1 cellular context compared by ENCODE assay signal in the genomic region with DNA sequence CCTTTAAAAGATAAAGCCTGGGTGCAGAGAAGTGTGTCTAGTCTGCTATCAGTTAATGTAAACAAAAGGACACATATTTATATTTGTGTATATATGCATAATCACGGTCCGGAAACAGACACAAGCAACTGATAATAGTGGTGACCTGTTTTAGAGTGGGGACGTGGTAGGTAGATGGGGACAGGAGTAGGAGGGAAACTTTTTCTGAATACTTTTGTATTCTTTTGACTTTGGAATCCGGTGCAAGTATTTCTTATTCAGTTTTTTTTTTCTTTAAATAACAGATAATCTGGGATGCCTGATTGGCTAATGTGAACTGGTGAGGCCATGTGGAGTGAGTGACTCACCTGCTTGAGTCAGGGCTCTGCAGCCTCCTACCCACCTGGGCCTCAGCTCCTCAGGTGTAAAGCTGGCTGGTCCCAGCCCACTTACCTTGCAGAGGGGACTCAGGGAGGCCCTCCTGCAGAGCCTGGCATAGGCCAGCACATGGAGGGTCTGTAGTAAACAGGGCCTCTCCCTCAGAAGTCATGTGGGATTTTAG.
A peak's percentile ranks its signal among the peaks of the same experiment; 100 is the strongest.
TF ChIP-seq lines count a peak whose summit lies in the region.

No MANE protein-coding gene starts in this region.

TF ChIP-seq in K562, 482 proteins besides CTCF, POLR2A, EP300 and RAD21 (continued from another document and continues in another):
- TF ChIP-seq, protein P1, sequence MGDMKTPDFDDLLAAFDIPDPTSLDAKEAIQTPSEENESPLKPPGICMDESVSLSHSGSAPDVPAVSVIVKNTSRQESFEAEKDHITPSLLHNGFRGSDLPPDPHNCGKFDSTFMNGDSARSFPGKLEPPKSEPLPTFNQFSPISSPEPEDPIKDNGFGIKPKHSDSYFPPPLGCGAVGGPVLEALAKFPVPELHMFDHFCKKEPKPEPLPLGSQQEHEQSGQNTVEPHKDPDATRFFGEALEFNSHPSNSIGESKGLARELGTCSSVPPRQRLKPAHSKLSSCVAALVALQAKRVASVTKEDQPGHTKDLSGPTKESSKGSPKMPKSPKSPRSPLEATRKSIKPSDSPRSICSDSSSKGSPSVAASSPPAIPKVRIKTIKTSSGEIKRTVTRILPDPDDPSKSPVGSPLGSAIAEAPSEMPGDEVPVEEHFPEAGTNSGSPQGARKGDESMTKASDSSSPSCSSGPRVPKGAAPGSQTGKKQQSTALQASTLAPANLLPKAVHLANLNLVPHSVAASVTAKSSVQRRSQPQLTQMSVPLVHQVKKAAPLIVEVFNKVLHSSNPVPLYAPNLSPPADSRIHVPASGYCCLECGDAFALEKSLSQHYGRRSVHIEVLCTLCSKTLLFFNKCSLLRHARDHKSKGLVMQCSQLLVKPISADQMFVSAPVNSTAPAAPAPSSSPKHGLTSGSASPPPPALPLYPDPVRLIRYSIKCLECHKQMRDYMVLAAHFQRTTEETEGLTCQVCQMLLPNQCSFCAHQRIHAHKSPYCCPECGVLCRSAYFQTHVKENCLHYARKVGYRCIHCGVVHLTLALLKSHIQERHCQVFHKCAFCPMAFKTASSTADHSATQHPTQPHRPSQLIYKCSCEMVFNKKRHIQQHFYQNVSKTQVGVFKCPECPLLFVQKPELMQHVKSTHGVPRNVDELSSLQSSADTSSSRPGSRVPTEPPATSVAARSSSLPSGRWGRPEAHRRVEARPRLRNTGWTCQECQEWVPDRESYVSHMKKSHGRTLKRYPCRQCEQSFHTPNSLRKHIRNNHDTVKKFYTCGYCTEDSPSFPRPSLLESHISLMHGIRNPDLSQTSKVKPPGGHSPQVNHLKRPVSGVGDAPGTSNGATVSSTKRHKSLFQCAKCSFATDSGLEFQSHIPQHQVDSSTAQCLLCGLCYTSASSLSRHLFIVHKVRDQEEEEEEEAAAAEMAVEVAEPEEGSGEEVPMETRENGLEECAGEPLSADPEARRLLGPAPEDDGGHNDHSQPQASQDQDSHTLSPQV (IDR thresholded peaks at IDR 0.05), result no peak
- no peak for TF ChIP-seq CCNT2 (IDR thresholded peaks at IDR 0.05; ENCODE audit: borderline replicate concordance, extremely low read depth, insufficient read length, low read depth, low read length)
- no peak for TF ChIP-seq NUFIP1 (IDR thresholded peaks at IDR 0.05; ENCODE audit: partially characterized antibody)
- TF ChIP-seq RNF2 (IDR thresholded peaks at IDR 0.05), result no peak
- no peak for TF ChIP-seq PURB (CRISPR knock-in tag; IDR thresholded peaks at IDR 0.05; ENCODE audit: low read depth)
- no peak for TF ChIP-seq ZNF830 (CRISPR knock-in tag; IDR thresholded peaks at IDR 0.05)
- no peak for TF ChIP-seq SMARCB1 (IDR thresholded peaks at IDR 0.05; ENCODE audit: insufficient read length, low read depth)
- peak; percentile 3 for TF ChIP-seq ADNP (tag; IDR thresholded peaks at IDR 0.05)
- no peak for TF ChIP-seq SREBF2 (CRISPR knock-in tag; IDR thresholded peaks at IDR 0.05)
- no peak for TF ChIP-seq HEY1 (CRISPR knock-in tag; IDR thresholded peaks at IDR 0.05; ENCODE audit: borderline replicate concordance)
- peak; percentile 68; the same call in 1 of the 2 replicates for TF ChIP-seq KLF16 (IDR thresholded peaks at IDR 0.05)
- no peak for TF ChIP-seq EWSR1 (IDR thresholded peaks at IDR 0.05; ENCODE audit: borderline replicate concordance, low read depth, partially characterized antibody)
- TF ChIP-seq, protein P2, sequence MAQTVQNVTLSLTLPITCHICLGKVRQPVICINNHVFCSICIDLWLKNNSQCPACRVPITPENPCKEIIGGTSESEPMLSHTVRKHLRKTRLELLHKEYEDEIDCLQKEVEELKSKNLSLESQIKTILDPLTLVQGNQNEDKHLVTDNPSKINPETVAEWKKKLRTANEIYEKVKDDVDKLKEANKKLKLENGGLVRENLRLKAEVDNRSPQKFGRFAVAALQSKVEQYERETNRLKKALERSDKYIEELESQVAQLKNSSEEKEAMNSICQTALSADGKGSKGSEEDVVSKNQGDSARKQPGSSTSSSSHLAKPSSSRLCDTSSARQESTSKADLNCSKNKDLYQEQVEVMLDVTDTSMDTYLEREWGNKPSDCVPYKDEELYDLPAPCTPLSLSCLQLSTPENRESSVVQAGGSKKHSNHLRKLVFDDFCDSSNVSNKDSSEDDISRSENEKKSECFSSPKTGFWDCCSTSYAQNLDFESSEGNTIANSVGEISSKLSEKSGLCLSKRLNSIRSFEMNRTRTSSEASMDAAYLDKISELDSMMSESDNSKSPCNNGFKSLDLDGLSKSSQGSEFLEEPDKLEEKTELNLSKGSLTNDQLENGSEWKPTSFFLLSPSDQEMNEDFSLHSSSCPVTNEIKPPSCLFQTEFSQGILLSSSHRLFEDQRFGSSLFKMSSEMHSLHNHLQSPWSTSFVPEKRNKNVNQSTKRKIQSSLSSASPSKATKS (CRISPR knock-in tag; IDR thresholded peaks at IDR 0.05), result no peak
- no peak for TF ChIP-seq PRMT5 (CRISPR knock-in tag; IDR thresholded peaks at IDR 0.05)
- no peak for TF ChIP-seq MAZ (CRISPR knock-in tag; conservative IDR thresholded peaks at IDR 0.05 in 1 of 2, IDR thresholded peaks at IDR 0.05 in 1 of 2)
- TF ChIP-seq ZNF324 (CRISPR knock-in tag; IDR thresholded peaks at IDR 0.05), result no peak
- TF ChIP-seq, protein P3, sequence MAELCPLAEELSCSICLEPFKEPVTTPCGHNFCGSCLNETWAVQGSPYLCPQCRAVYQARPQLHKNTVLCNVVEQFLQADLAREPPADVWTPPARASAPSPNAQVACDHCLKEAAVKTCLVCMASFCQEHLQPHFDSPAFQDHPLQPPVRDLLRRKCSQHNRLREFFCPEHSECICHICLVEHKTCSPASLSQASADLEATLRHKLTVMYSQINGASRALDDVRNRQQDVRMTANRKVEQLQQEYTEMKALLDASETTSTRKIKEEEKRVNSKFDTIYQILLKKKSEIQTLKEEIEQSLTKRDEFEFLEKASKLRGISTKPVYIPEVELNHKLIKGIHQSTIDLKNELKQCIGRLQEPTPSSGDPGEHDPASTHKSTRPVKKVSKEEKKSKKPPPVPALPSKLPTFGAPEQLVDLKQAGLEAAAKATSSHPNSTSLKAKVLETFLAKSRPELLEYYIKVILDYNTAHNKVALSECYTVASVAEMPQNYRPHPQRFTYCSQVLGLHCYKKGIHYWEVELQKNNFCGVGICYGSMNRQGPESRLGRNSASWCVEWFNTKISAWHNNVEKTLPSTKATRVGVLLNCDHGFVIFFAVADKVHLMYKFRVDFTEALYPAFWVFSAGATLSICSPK (IDR thresholded peaks at IDR 0.05; ENCODE audit: borderline replicate concordance), result no peak
- TF ChIP-seq ZNF274 (IDR thresholded peaks at IDR 0.05; ENCODE audit: borderline replicate concordance, low read depth, low read length), result no peak
- TF ChIP-seq STAG1 (CRISPR knock-in tag; IDR thresholded peaks at IDR 0.05; ENCODE audit: borderline replicate concordance), result no peak
- TF ChIP-seq ZNF143 (CRISPR knock-in tag; IDR thresholded peaks at IDR 0.05), result no peak
- TF ChIP-seq, protein P4, sequence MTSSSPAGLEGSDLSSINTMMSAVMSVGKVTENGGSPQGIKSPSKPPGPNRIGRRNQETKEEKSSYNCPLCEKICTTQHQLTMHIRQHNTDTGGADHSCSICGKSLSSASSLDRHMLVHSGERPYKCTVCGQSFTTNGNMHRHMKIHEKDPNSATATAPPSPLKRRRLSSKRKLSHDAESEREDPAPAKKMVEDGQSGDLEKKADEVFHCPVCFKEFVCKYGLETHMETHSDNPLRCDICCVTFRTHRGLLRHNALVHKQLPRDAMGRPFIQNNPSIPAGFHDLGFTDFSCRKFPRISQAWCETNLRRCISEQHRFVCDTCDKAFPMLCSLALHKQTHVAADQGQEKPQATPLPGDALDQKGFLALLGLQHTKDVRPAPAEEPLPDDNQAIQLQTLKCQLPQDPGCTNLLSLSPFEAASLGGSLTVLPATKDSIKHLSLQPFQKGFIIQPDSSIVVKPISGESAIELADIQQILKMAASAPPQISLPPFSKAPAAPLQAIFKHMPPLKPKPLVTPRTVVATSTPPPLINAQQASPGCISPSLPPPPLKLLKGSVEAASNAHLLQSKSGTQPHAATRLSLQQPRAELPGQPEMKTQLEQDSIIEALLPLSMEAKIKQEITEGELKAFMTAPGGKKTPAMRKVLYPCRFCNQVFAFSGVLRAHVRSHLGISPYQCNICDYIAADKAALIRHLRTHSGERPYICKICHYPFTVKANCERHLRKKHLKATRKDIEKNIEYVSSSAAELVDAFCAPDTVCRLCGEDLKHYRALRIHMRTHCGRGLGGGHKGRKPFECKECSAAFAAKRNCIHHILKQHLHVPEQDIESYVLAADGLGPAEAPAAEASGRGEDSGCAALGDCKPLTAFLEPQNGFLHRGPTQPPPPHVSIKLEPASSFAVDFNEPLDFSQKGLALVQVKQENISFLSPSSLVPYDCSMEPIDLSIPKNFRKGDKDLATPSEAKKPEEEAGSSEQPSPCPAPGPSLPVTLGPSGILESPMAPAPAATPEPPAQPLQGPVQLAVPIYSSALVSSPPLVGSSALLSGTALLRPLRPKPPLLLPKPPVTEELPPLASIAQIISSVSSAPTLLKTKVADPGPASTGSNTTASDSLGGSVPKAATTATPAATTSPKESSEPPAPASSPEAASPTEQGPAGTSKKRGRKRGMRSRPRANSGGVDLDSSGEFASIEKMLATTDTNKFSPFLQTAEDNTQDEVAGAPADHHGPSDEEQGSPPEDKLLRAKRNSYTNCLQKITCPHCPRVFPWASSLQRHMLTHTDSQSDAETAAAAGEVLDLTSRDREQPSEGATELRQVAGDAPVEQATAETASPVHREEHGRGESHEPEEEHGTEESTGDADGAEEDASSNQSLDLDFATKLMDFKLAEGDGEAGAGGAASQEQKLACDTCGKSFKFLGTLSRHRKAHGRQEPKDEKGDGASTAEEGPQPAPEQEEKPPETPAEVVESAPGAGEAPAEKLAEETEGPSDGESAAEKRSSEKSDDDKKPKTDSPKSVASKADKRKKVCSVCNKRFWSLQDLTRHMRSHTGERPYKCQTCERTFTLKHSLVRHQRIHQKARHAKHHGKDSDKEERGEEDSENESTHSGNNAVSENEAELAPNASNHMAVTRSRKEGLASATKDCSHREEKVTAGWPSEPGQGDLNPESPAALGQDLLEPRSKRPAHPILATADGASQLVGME (CRISPR knock-in tag; IDR thresholded peaks at IDR 0.05), result no peak
- TF ChIP-seq NR4A1 (CRISPR knock-in tag; IDR thresholded peaks at IDR 0.05), result no peak
- no peak for TF ChIP-seq NR4A1 (tag; IDR thresholded peaks at IDR 0.05)
- TF ChIP-seq YBX1 (IDR thresholded peaks at IDR 0.05), result no peak
- peak; percentile 69 for TF ChIP-seq NFE2 (IDR thresholded peaks at IDR 0.05; ENCODE audit: low read depth)
- TF ChIP-seq, protein P5, sequence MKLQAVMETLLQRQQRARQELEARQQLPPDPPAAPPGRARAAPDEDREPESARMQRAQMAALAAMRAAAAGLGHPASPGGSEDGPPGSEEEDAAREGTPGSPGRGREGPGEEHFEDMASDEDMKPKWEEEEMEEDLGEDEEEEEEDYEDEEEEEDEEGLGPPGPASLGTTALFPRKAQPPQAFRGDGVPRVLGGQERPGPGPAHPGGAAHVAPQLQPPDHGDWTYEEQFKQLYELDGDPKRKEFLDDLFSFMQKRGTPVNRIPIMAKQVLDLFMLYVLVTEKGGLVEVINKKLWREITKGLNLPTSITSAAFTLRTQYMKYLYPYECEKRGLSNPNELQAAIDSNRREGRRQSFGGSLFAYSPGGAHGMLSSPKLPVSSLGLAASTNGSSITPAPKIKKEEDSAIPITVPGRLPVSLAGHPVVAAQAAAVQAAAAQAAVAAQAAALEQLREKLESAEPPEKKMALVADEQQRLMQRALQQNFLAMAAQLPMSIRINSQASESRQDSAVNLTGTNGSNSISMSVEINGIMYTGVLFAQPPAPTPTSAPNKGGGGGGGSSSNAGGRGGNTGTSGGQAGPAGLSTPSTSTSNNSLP (IDR thresholded peaks at IDR 0.05; ENCODE audit: borderline replicate concordance, low read depth, low read length), result no peak
- TF ChIP-seq CHD2 (IDR thresholded peaks at IDR 0.05; ENCODE audit: low read depth, low read length), result no peak
- TF ChIP-seq ZEB2 (IDR thresholded peaks at IDR 0.05), result peak; percentile 93
- TF ChIP-seq XRCC4 (IDR thresholded peaks at IDR 0.05; ENCODE audit: extremely low read depth, insufficient read depth, insufficient read length), result no peak
- peak; percentile 76 for TF ChIP-seq SMARCC2 (IDR thresholded peaks at IDR 0.05; ENCODE audit: low read depth)
- TF ChIP-seq NCOR1 (IDR thresholded peaks at IDR 0.05), result peak; percentile 89
- no peak for TF ChIP-seq RBM14 (IDR thresholded peaks at IDR 0.05; ENCODE audit: borderline replicate concordance, insufficient read depth, low read depth, low read length)
- no peak for TF ChIP-seq TEAD1 (CRISPR knock-in tag; IDR thresholded peaks at IDR 0.05)
- TF ChIP-seq ETV1 (tag; conservative IDR thresholded peaks at IDR 0.05; ENCODE audit: low read depth), result peak; percentile 70
- no peak for TF ChIP-seq ZNF75A (CRISPR knock-in tag; IDR thresholded peaks at IDR 0.05)
- TF ChIP-seq, protein P6, sequence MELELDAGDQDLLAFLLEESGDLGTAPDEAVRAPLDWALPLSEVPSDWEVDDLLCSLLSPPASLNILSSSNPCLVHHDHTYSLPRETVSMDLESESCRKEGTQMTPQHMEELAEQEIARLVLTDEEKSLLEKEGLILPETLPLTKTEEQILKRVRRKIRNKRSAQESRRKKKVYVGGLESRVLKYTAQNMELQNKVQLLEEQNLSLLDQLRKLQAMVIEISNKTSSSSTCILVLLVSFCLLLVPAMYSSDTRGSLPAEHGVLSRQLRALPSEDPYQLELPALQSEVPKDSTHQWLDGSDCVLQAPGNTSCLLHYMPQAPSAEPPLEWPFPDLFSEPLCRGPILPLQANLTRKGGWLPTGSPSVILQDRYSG (tag; conservative IDR thresholded peaks at IDR 0.05; ENCODE audit: low read depth), result no peak
- TF ChIP-seq FOXM1 (IDR thresholded peaks at IDR 0.05; ENCODE audit: low read depth), result peak; percentile 77
- no peak for TF ChIP-seq FOXM1 (CRISPR knock-in tag; IDR thresholded peaks at IDR 0.05; ENCODE audit: low read depth)
- peak; percentile 68 to 70; a peak in 2 of 4 replicates for TF ChIP-seq FOXK2 (conservative IDR thresholded peaks at IDR 0.05 in 1 of 2, IDR thresholded peaks at IDR 0.05 in 1 of 2; ENCODE audit: low read depth in 2 of 2)
- peak in 1 of 2 experiments; percentile 82; a peak in 2 of 4 replicates for TF ChIP-seq RCOR1 (IDR thresholded peaks at IDR 0.05; ENCODE audit: borderline replicate concordance in 1 of 2, low read depth in 2 of 2, low read length in 2 of 2)
- TF ChIP-seq, protein P7, sequence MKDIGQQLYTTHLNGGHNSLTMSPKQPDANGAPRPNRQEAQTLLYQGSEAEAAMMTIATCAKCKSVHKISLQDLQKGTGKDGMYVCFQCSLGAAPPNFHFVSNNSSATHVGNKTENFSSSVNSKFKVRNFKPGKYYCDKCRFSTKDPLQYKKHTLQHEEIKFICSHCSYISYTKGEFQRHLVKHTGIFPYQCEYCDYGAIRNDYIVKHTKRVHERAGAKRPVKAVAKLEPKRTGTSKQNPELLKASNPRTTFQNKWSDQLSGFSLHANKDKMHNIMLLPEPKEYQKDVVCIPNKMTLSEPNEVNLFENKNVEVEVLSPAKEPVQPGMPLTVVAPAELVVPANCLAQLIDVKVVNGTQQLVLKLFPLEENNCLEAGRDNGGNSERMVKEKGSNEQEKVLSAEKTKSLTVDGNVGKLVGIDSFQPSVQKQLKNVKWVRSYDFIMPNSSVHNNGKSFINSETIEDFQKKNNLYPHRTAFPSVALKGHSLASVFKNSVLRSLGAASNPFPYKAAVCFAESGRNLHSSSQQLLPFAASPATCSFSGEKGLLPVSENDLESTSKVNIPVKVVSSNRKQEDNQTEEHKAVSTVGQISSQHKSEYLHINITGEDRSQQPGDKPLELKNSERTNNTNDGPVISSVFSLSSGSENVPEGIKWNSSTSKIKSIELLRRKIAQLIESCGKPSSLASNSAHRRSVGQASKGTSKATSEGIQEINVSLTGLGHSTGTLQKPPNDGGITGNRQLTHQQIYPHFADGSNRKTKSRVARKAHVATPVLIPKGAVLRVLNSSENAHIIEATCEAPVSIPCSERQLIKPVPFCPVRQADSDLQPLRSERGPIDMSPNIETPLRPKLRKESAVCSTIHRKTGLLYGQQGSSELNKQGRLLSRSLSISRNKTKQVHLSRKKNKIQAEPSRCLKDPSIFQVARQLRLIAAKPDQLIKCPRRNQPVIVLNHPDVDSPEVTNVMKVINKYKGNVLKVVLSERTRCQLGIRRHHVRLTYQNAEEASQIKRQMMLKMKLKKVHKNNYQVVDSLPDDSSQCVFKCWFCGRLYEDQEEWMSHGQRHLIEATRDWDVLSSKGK (CRISPR knock-in tag; IDR thresholded peaks at IDR 0.05), result no peak
